ENCODE assay signal across 12 cellular contexts in the genomic region with DNA sequence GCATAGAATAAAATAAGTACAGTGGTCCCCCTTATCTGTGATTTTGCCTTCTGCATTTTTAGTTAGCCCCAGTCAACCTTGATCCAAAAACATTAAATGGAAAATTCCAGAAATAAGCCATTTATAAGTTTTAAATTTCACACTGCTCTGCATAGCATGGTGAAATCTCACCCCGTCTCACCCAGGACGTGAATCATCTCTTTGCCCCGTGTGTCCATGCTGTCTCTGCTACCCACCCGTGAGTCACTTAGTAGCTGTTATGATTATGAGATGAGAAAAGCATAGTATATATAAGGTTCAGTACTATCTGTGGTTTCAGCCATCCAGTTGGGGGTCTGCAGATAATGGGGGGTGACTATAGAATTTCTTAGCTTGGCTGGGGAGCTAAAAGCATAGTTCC.
DNase-seq lines count a peak whose midpoint lies in the region.
"Had no signal": no experiment of that assay in that cellular context is flagged by ENCODE, and none has a peak within 500 bp of the region (broad histone marks: within the 10 kb centered on the region; RNA-seq: fewer than 3 reads in every experiment).

No MANE protein-coding gene starts in this region.

- H3K27ac ChIP-seq in epithelial cell of prostate, result peak overlapping the region; percentile 66
- H3K27ac ChIP-seq: BLaER1, WERI-Rb-1 had no signal

- peaks cover 2% of the 10 kb centered on the region for H3K9me3 Mint-ChIP-seq in activated T-cell treated with anti-CD3 and anti-CD28 coated beads, Interleukin-2, amount 50 U/mL, for 24 hours

- H3K4me1 Mint-ChIP-seq in activated T-cell treated with anti-CD3 and anti-CD28 coated beads, Interleukin-2, amount 50 U/mL, for 24 hours (ENCODE audit: low read depth), result peaks cover 64% of the 10 kb centered on the region

- H3K27me3 Mint-ChIP-seq in activated T-cell treated with anti-CD3 and anti-CD28 coated beads, Interleukin-2, amount 50 U/mL, for 24 hours, result no peaks in the 10 kb centered on the region

- peak overlapping the region; percentile 34 for H3K4me3 Mint-ChIP-seq in activated T-cell treated with anti-CD3 and anti-CD28 coated beads, Interleukin-2, amount 50 U/mL, for 24 hours

- no peak for DNase-seq in activated T-cell treated with anti-CD3 and anti-CD28 coated beads, Interleukin-2, amount 50 U/mL, for 24 hours
- DNase-seq in activated T-cell treated with anti-CD3 and anti-CD28 coated beads for 4 hours (no peak), RPMI7951 (ENCODE audit: low read depth) (peak; percentile 78), epithelial cell of prostate (ENCODE audit: low read depth, low spot score) (peak; percentile 37), smooth muscle cell of the brain vasculature (ENCODE audit: low read depth, low spot score) (peak; percentile 28), NCI-H1694 (lab: John Stamatoyannopoulos, UW) (no peak), NCI-H748 treated with DMSO at 0.1 percent for 48 hours (lab: John Stamatoyannopoulos, UW) (no peak), NCI-H1417 treated with DMSO at 0.1 percent for 48 hours (lab: John Stamatoyannopoulos, UW) (no peak)
- DNase-seq: amygdala, NCI-H1105 treated with DMSO at 0.1 percent for 48 hours, WERI-Rb-1 had no signal

- peak overlapping the region; percentile 87 for H3K27ac Mint-ChIP-seq in activated T-cell treated with anti-CD3 and anti-CD28 coated beads, Interleukin-2, amount 50 U/mL, for 24 hours

- peaks cover 61% of the 10 kb centered on the region for H3K36me3 Mint-ChIP-seq in activated T-cell treated with anti-CD3 and anti-CD28 coated beads, Interleukin-2, amount 50 U/mL, for 24 hours (ENCODE audit: low read depth)

Comparison
In these comparisons a context has a peak if more than half of its experiments do, and no peak if none do; other contexts are left out.
1. DNase-seq: peak in RPMI7951 (single experiment), epithelial cell of prostate (single experiment) and smooth muscle cell of the brain vasculature (single experiment); none in activated T-cell treated with anti-CD3 and anti-CD28 coated beads, Interleukin-2, amount 50 U/mL, for 24 hours (single experiment), activated T-cell treated with anti-CD3 and anti-CD28 coated beads for 4 hours (single experiment), NCI-H1694 (single experiment), NCI-H748 treated with DMSO at 0.1 percent for 48 hours (single experiment) and NCI-H1417 treated with DMSO at 0.1 percent for 48 hours (single experiment).